Comparison of ENCODE assay signal across 8 cellular contexts in the genomic region with DNA sequence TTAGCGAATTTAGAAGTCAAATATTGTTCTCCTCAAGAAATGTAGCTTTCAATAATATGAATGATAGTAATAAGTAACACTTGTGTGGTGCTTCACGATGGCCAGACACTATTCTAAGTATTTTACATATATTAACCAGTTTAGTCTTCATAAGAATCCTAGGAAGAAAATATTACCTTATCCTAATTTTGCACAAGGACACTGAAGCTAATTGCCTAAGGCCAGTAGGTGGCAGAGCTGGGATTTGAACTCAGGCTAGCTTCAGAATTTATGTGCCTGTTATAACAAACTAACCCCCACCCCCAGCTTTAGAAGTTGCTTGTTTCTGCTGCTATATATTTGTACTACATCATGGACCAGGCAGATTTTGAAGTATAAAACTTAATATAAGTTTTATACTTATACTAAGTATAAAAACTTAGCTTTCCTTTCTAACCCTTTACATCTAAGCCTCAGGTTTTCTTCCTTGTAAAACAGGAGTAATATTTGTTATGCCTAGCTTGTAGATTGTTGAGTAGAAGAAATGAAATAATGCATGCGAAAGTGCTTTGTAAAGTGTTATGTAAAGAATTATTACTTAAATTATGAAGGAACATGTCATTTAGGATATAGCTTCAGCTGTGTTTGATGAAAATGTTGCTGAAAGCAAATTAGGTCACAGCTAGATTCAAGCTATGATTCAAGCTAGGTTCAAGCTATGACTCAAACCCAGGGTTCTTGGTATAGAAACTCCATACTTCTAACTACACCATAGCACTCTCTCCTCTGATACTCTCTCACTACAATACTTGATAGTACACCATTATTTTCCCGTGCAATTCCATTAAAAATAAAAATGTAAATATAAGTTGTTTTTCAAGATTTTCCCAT. TPM values are rescaled to one million over a fixed set of nuclear protein-coding genes. Genes with fewer than 3 reads are reported as not detected.
DNase-seq lines count a peak whose midpoint lies in the region; ATAC-seq lines count a peak whose summit lies in the region.

No MANE protein-coding gene starts in this region.

- ATAC-seq in HG02763 (IDR thresholded peaks at IDR 0.05; ENCODE audit: unreplicated experiment) (no peak), HG02610 (IDR thresholded peaks at IDR 0.05; ENCODE audit: unreplicated experiment) (no peak)

- DNase-seq in NCI-H2171 treated with DMSO at 0.1 percent for 48 hours (lab: John Stamatoyannopoulos, UW) (peak; percentile 4), NCI-H2171 (lab: John Stamatoyannopoulos, UW) (no peak), M059J (ENCODE audit: low read depth) (peak; percentile 58), amniotic epithelial cell (ENCODE audit: low read depth) (peak; percentile 58), kidney glomerular epithelial cell (lab: John Stamatoyannopoulos, UW) (peak; percentile 72), mesenteric fat pad (ENCODE audit: low spot score) (no peak)

RNA-seq across cellular contexts. Expression of a gene that starts 4.2 kb away (rescaled TPM):
- total RNA-seq in M059J (2014; rRNA removed; shearing (Covaris generic)) = 4.7 and 8.0 TPM in 2 replicates
- total RNA-seq in mesenteric fat pad = 0.29 TPM

Comparison
In these comparisons a context has a peak if more than half of its experiments do, and no peak if none do; other contexts are left out.
1. DNase-seq: peak in NCI-H2171 treated with DMSO at 0.1 percent for 48 hours (single experiment), M059J (single experiment), amniotic epithelial cell (single experiment) and kidney glomerular epithelial cell (single experiment); none in NCI-H2171 (single experiment) and mesenteric fat pad (single experiment).